In the genomic region with DNA sequence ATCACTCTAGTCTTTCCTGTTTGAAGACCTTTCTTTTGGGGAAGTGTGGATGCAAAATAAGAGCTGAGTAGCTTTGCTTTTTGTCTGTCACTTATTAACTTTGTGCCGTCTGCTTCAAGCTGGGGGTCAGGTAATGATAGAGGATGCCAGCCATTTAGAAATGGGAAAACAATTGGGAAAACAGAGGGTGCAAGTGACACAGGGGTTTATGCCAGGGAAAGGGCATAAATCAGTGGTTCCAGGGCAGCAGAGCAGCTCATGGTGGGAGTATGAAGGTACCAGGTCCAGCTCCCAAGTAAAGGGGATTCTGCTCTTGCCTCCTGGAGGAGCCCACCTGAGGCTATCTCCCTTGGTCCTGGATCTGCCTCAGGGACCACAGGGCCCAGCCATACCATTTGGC, we compare ENCODE assay signal across 6 cellular contexts.
"Had no signal": no experiment of that assay in that cellular context is flagged by ENCODE, and none has a peak within 500 bp of the region (broad histone marks: within the 10 kb centered on the region; RNA-seq: fewer than 3 reads in every experiment).

No MANE protein-coding gene starts in this region.

- H3K4me2 ChIP-seq: GM23338 had no signal

- ATAC-seq: GM23338 had no signal

- DNase-seq: H9, HCEC 1CT had no signal

- H2AFZ ChIP-seq: GM23338 had no signal

- H3K4me3 ChIP-seq: GM23338 had no signal

- FAIRE-seq: H1, H54, HTR-8/SVneo had no signal
